9 cellular contexts compared by ENCODE assay signal in the genomic region with DNA sequence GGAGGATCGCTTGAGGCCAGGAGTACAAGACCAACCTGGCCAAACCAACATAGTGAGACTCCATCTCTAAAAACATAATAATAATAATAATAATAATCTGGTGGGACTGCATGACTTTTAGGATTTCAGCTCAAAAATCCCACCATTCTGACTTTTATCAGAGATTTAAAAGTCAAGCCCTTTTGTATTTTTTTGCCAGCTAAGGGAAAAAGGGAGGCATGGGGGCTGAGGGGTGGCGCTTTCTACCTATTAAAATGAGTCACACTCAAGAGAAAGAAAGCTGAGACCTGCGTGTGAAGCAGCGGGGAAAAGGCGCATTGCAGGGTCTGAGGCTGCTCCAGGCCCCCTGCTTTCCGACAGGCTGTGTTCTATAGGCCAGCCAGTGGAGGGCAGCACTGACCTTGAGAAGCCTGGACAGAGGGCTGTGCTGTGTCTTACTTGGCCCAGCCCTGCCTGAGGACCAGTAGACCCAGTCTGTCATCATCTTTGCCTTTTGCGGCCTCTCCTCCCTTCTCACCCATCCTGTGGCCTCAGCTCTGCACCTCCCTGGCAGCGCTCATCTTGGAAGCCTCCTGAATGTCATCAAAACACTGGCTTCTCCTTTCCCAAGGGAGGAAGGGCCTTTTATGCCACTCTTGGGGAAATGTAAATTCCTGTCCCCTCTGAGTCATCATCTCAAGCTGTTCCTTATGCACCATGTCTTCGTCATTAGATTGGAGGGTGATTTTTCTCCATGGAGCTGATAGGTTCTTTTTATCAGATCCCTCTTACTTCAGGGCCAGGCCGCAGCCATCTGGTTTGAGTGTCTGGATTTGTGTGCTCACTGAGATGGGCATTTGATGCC. TPM values are rescaled to one million over a fixed set of nuclear protein-coding genes. Genes with fewer than 3 reads are reported as not detected.
DNase-seq lines count a peak whose midpoint lies in the region; ATAC-seq and TF ChIP-seq lines count a peak whose summit lies in the region.
"Had no signal": no experiment of that assay in that cellular context is flagged by ENCODE, and none has a peak within 500 bp of the region (broad histone marks: within the 10 kb centered on the region; RNA-seq: fewer than 3 reads in every experiment).

No MANE protein-coding gene starts in this region.

- no peaks in the 10 kb centered on the region for H3K27me3 Mint-ChIP-seq in activated B cell treated with CpG ODN at 0.5 μM for 24 hours
- H3K27me3 Mint-ChIP-seq in neural crest cell (ENCODE audit: low read depth), result no peaks in the 10 kb centered on the region

- H3K36me3 Mint-ChIP-seq in activated B cell treated with CpG ODN at 0.5 μM for 24 hours (ENCODE audit: low read depth) (peaks cover 93% of the 10 kb centered on the region), neural crest cell (ENCODE audit: low read depth) (peaks cover 6% of the 10 kb centered on the region)

- no peak overlapping the region for H3K4me3 ChIP-seq in fibroblast of mammary gland (ENCODE audit: control insufficient read depth, low read depth, low read length)
- H3K4me3 ChIP-seq: ovary had no signal

- peak; percentile 86 for DNase-seq in AG08395 (ENCODE audit: low spot score)
- DNase-seq in GM10266 (ENCODE audit: extremely low spot score), result peak; percentile 49
- DNase-seq in NCI-H2029 treated with DMSO at 0.1 percent for 48 hours (lab: John Stamatoyannopoulos, UW), result peak; percentile 13
- peak; percentile 31 for DNase-seq in activated B cell treated with CpG ODN at 0.5 μM for 24 hours
- DNase-seq in fibroblast of mammary gland (ENCODE audit: low read depth), result peak; percentile 87
- peak; percentile 65 for DNase-seq in neural crest cell (ENCODE audit: low read depth, low spot score)
- no peak for DNase-seq in effector CD4-positive, alpha-beta T cell

- H3K9me3 Mint-ChIP-seq in activated B cell treated with CpG ODN at 0.5 μM for 24 hours (no peaks in the 10 kb centered on the region), neural crest cell (no peaks in the 10 kb centered on the region)

- ATAC-seq in activated B cell treated with CpG ODN at 0.5 μM for 24 hours (ENCODE audit: low read depth), result peak; percentile 81
- no peak for ATAC-seq in GM21367 (IDR thresholded peaks at IDR 0.05; ENCODE audit: unreplicated experiment)

- CTCF ChIA-PET in activated B cell treated with CpG ODN at 0.5 μM for 24 hours (lab: Charles Lee), result interaction anchor here (0.7 to 7.0 kb wide), 8 partner anchors 12 to 140 kb away, joined by 3 to 78 read pairs (median 5); no protein-coding TSS in a partner anchor

- POLR2A ChIA-PET in activated B cell treated with CpG ODN at 0.5 μM for 24 hours (lab: Charles Lee), result no interaction called here

- intact Hi-C loops in activated B cell treated with CpG ODN at 0.5 μM for 24 hours (cut with micrococcal nuclease), result loop anchor here (1.0 kb wide), 1 partner anchor 134 kb away; no protein-coding TSS in a partner anchor

- TF ChIP-seq CTCF in GM10266 (IDR thresholded peaks at IDR 0.05; ENCODE audit: control insufficient read depth, insufficient read depth, low read depth, missing control alignments) (peak; percentile 61), activated B cell treated with CpG ODN at 0.5 μM for 24 hours (IDR thresholded peaks at IDR 0.05) (no peak), fibroblast of mammary gland (conservative IDR thresholded peaks at IDR 0.05; ENCODE audit: control insufficient read depth, insufficient read depth, low read depth, low read length) (peak; percentile 81), neural crest cell (conservative IDR thresholded peaks at IDR 0.05) (peak; percentile 80)

- H3K4me3 Mint-ChIP-seq in activated B cell treated with CpG ODN at 0.5 μM for 24 hours, result no peak overlapping the region
- no peak overlapping the region for H3K4me3 Mint-ChIP-seq in neural crest cell

- H3K27ac Mint-ChIP-seq in activated B cell treated with CpG ODN at 0.5 μM for 24 hours (no peak overlapping the region), neural crest cell (ENCODE audit: unreplicated experiment) (no peak overlapping the region)

- H3K4me1 Mint-ChIP-seq in activated B cell treated with CpG ODN at 0.5 μM for 24 hours (no peaks in the 10 kb centered on the region), neural crest cell (peaks cover 11% of the 10 kb centered on the region)

RNA-seq across cellular contexts. Expression of a gene that starts 12.7 kb away (rescaled TPM):
- 1.9 and 3.4 TPM in 2 replicates for total RNA-seq in activated B cell treated with CpG ODN at 0.5 μM for 24 hours
- 36.6 and 38.7 TPM in 2 replicates for total RNA-seq in neural crest cell

RNA-seq across cellular contexts. Expression of a gene that starts 25.5 kb away (rescaled TPM):
- total RNA-seq in activated B cell treated with CpG ODN at 0.5 μM for 24 hours (47.5 and 56.8 TPM in 2 replicates), neural crest cell (19.0 and 23.8 TPM in 2 replicates)

RNA-seq across cellular contexts. Expression of a gene that starts 34.3 kb away (rescaled TPM):
- total RNA-seq in activated B cell treated with CpG ODN at 0.5 μM for 24 hours (3.9 and 4.6 TPM in 2 replicates), neural crest cell (2.5 and 3.3 TPM in 2 replicates)

RNA-seq across cellular contexts. Expression of a gene that starts 44.9 kb away (rescaled TPM):
- total RNA-seq in activated B cell treated with CpG ODN at 0.5 μM for 24 hours, result 72.0 and 77.7 TPM in 2 replicates
- total RNA-seq in neural crest cell, result 27.6 and 29.6 TPM in 2 replicates

RNA-seq across cellular contexts. Expression of a gene that starts 49.7 kb away (rescaled TPM):
- total RNA-seq in activated B cell treated with CpG ODN at 0.5 μM for 24 hours (47.4 and 59.7 TPM in 2 replicates), neural crest cell (0.48 TPM in 1 of 2 replicates, not detected in the other)
